9 cellular contexts compared by ENCODE assay signal in the genomic region with DNA sequence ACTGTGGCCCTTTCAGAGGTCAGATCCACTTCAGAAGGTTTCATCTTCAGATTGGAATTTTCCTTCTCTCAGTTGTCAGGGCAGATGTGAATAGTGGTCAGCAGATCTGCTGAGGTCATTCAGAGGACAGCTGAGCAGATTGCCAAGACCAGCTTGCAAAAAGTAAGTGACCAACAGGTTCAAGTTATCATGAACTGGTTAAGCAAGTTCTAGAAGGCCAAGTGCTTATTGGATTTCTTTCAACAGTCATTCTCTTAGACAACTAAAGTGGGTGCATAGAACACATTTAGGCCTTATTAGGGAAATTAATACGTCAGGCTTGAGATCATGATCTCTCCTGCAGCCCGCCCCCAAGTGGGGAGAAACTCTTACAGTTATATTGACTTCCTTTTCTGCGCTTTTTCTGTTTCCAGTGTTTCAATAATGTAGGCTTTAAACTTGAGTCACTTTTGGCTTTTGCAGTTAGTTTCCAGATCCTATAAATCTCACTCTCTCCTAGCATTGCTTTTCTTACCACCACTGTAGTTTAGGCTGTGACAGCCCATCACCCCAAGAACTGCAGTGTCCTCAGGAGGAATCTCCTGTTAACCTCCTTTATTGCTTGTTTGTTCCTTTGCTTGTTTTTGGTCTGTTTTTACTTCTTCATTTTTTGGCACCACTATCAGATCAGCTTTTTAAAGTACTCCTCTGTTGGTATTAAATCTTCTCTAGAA.
DNase-seq lines count a peak whose midpoint lies in the region; ATAC-seq and TF ChIP-seq lines count a peak whose summit lies in the region.
"Had no signal": no experiment of that assay in that cellular context is flagged by ENCODE, and none has a peak within 500 bp of the region (broad histone marks: within the 10 kb centered on the region; RNA-seq: fewer than 3 reads in every experiment).

No MANE protein-coding gene starts in this region.

- H3K27me3 ChIP-seq in HCT116 (ENCODE audit: insufficient read depth, low read length) (no peaks in the 10 kb centered on the region), right atrium auricular region (no peaks in the 10 kb centered on the region), spleen (replicated peaks in 1 of 7) (no peaks in the 10 kb centered on the region)
- H3K27me3 ChIP-seq in effector memory CD4-positive, alpha-beta T cell (replicated peaks; ENCODE audit: control insufficient read depth, insufficient read depth, low read length, poor library complexity, severe bottlenecking) = no peaks in the 10 kb centered on the region

- H3K9me3 Mint-ChIP-seq in T-cell = no peaks in the 10 kb centered on the region

- no peak overlapping the region for H3K27ac ChIP-seq in HCT116 (ENCODE audit: low read depth, low read length)
- H3K27ac ChIP-seq in VCaP = peak overlapping the region; percentile 83
- H3K27ac ChIP-seq in right atrium auricular region = peak overlapping the region; percentile 77 to 83
- peak overlapping the region in 7 of 8 donors; percentile 17 to 71 (median 51) for H3K27ac ChIP-seq in spleen
- no peak overlapping the region for H3K27ac ChIP-seq in effector memory CD4-positive, alpha-beta T cell (ENCODE audit: insufficient read depth, low read length, poor library complexity, severe bottlenecking)

- peak overlapping the region; percentile 29 for H3K4me2 ChIP-seq in HCT116 (ENCODE audit: low read length)

- H3K36me3 ChIP-seq in HCT116 (ENCODE audit: control insufficient read depth in 1 of 2, insufficient read depth in 2 of 2, low read length in 2 of 2) (no peaks in the 10 kb centered on the region), right atrium auricular region (no peaks in the 10 kb centered on the region), spleen (peaks cover 0 to 7% (median 0%) of the 10 kb centered on the region in 6 donors)
- no peaks in the 10 kb centered on the region for H3K36me3 ChIP-seq in effector memory CD4-positive, alpha-beta T cell (ENCODE audit: control insufficient read depth, insufficient read depth, low read length)

- DNase-seq in HCT116 (ENCODE audit: low read depth, low spot score) = no peak
- no peak for DNase-seq in right atrium auricular region (ENCODE audit: low spot score)
- no peak for DNase-seq in spleen
- DNase-seq in T-helper 2 cell = no peak
- no peak for DNase-seq in iPS-NIHi11 (ENCODE audit: low spot score)
- DNase-seq in T-cell = no peak
- DNase-seq in effector memory CD4-positive, alpha-beta T cell = no peak
- DNase-seq: stimulated activated CD4-positive, alpha-beta T cell treated with anti-CD3 and anti-CD28 coated beads, Interleukin-4, amount 100 ng/mL, for 1 hour had no signal

- CTCF ChIA-PET in HCT116 (lab: Charles Lee) (no interaction called here), T-cell (lab: Charles Lee) (interaction anchor here in 1 of 2 donors (0.6 kb wide), 1 partner anchor 466 kb away, joined by 7 read pairs; no protein-coding TSS in a partner anchor)

- no peaks in the 10 kb centered on the region for H3K4me1 Mint-ChIP-seq in T-cell

- H3K4me3 ChIP-seq in HCT116 (replicated peaks in 1 of 2; ENCODE audit: low read depth in 1 of 2, low read length in 2 of 2) (no peak overlapping the region), right atrium auricular region (no peak overlapping the region), spleen (no peak overlapping the region)
- H3K4me3 ChIP-seq in effector memory CD4-positive, alpha-beta T cell (ENCODE audit: insufficient read depth, low read depth, low read length, poor library complexity, severe bottlenecking) = no peak overlapping the region

- no peak overlapping the region for H3K9ac ChIP-seq in HCT116 (ENCODE audit: low read length)

- H3K9me2 ChIP-seq in HCT116 (ENCODE audit: insufficient read depth) = no peaks in the 10 kb centered on the region

- H3K9me3 ChIP-seq in HCT116 (ENCODE audit: control insufficient read depth in 1 of 2, insufficient read depth in 1 of 2, low read depth in 1 of 2, low read length in 2 of 2) = no peaks in the 10 kb centered on the region
- H3K9me3 ChIP-seq in right atrium auricular region = no peaks in the 10 kb centered on the region
- no peaks in the 10 kb centered on the region for H3K9me3 ChIP-seq in spleen
- H3K9me3 ChIP-seq in effector memory CD4-positive, alpha-beta T cell (ENCODE audit: control insufficient read depth, low read length) = no peaks in the 10 kb centered on the region

- H3K27me3 Mint-ChIP-seq in T-cell = peaks cover 2 to 8% of the 10 kb centered on the region in 2 donors

- no peak overlapping the region for H2AFZ ChIP-seq in HCT116 (ENCODE audit: low read depth, low read length, poor library complexity, severe bottlenecking)

- 0 out of 2 replicates have a peak, but pooled peaks have one; percentile 2 for TF ChIP-seq RAD21 in HCT116 (IDR thresholded peaks at IDR 0.05; ENCODE audit: low read depth)

- TF ChIP-seq POLR2A in HCT116 (IDR thresholded peaks at IDR 0.05; ENCODE audit: borderline replicate concordance, extremely low read depth, insufficient read depth, insufficient read length) (no peak), spleen (IDR thresholded peaks at IDR 0.05) (no peak)

- H3K27ac Mint-ChIP-seq in T-cell = no peak overlapping the region

- RAD21 ChIA-PET in HCT116 (lab: Charles Lee; ENCODE audit: low non-redundant PET in 1 of 2, low total read pairs in 2 of 2, uncharacterized antibody in 2 of 2, unreplicated experiment in 2 of 2) = no interaction called here

- ATAC-seq in HCT116 (no peak), T-cell (replicated peaks in 1 of 4) (no peak)

- no peak overlapping the region for H3K4me3 Mint-ChIP-seq in T-cell

- H4K20me1 ChIP-seq in HCT116 (ENCODE audit: insufficient read depth) = no peaks in the 10 kb centered on the region

- POLR2A ChIA-PET in HCT116 (lab: Charles Lee) (interaction anchor here (0.6 kb wide), 1 partner anchor 903 kb away, joined by 5 read pairs; no protein-coding TSS in a partner anchor), T-cell (lab: Charles Lee) (no interaction called here)

- no TSS peak for BruUV-seq in HCT116 (replicated peaks; lab: Mats Ljungman, UMichigan)

- TF ChIP-seq CTCF in HCT116 (IDR thresholded peaks at IDR 0.05 in 2 of 3, conservative IDR thresholded peaks at IDR 0.05 in 1 of 3; ENCODE audit: borderline replicate concordance in 1 of 3, insufficient read depth in 1 of 3, low read depth in 2 of 3, low read length in 2 of 3) (no peak), VCaP (conservative IDR thresholded peaks at IDR 0.05) (no peak), right atrium auricular region (IDR thresholded peaks at IDR 0.05) (peak in 1 of 2 donors; percentile 38), spleen (IDR thresholded peaks at IDR 0.05 in 8 of 11, conservative IDR thresholded peaks at IDR 0.05 in 3 of 11) (peak in 2 of 11 experiments; percentile 16 to 23)

- no peaks in the 10 kb centered on the region for H3K79me2 ChIP-seq in HCT116 (ENCODE audit: insufficient read depth, low read length)

- H3K4me1 ChIP-seq in HCT116 (ENCODE audit: control insufficient read depth in 1 of 2, insufficient read depth in 2 of 2, low read length in 2 of 2) (peaks cover 4 to 10% of the 10 kb centered on the region in 2 experiments; a peak in 2 of 4 replicates), right atrium auricular region (peaks cover 0 to 83% of the 10 kb centered on the region in 2 donors), spleen (peaks cover 0 to 29% (median 6%) of the 10 kb centered on the region in 6 donors)
- no peaks in the 10 kb centered on the region for H3K4me1 ChIP-seq in effector memory CD4-positive, alpha-beta T cell (ENCODE audit: control insufficient read depth, insufficient read depth, low read length, poor library complexity, severe bottlenecking)

- WGBS in spleen, 5 donors = 42 to 74% (median 42%) methylated on average over 3 of the region's 3 CpGs

- no peaks in the 10 kb centered on the region for H3K36me3 Mint-ChIP-seq in T-cell

- intact Hi-C loops in HCT116 (cut with micrococcal nuclease) (no loop called here), spleen (cut with DNase I; ENCODE audit: low total_unique reads) (no loop called here)

TF ChIP-seq in HCT116, 20 proteins besides CTCF, POLR2A, EP300 and RAD21:
- no peak for TF ChIP-seq SRF (IDR thresholded peaks at IDR 0.05; ENCODE audit: low read depth)
- TF ChIP-seq TCF7L2 (IDR thresholded peaks at IDR 0.05; ENCODE audit: borderline replicate concordance, extremely low read depth, insufficient read depth, insufficient read length) = no peak
- no peak for TF ChIP-seq EZH2phosphoT487 (IDR thresholded peaks at IDR 0.05; ENCODE audit: borderline replicate concordance)
- no peak for TF ChIP-seq CEBPB (IDR thresholded peaks at IDR 0.05; ENCODE audit: low read depth)
- TF ChIP-seq CBX3 (IDR thresholded peaks at IDR 0.05; ENCODE audit: low read depth) = no peak
- TF ChIP-seq FOSL1 (IDR thresholded peaks at IDR 0.05; ENCODE audit: low read depth) = no peak
- TF ChIP-seq SIN3A (IDR thresholded peaks at IDR 0.05; ENCODE audit: low read depth) = no peak
- no peak for TF ChIP-seq JUND (IDR thresholded peaks at IDR 0.05)

Comparison
In these comparisons a context has a peak if more than half of its experiments do, and no peak if none do; other contexts are left out.
1. H3K27ac ChIP-seq: peak in VCaP (single experiment), right atrium auricular region (2 of 2) and spleen (7 of 8); none in HCT116 (single experiment) and effector memory CD4-positive, alpha-beta T cell (single experiment).